ENCODE assay signal across 7 cellular contexts in genomic region chr12:122753213-122753571, GRCh38. TPM values are rescaled to one million over a fixed set of nuclear protein-coding genes. Genes with fewer than 3 reads are reported as not detected.
DNase-seq lines count a peak whose midpoint lies in the region; ATAC-seq, FAIRE-seq and TF ChIP-seq lines count a peak whose summit lies in the region.

No MANE protein-coding gene starts in this region.

- H4K20me1 ChIP-seq in OCI-LY7 (ENCODE audit: insufficient read depth, low read length) (peaks cover 10% of the 10 kb centered on the region; the same call in 1 of the 2 replicates), endothelial cell of umbilical vein (replicated peaks; ENCODE audit: control insufficient read depth, extremely low read depth, insufficient read depth, low read length) (no peaks in the 10 kb centered on the region)

- H3K9ac ChIP-seq in endothelial cell of umbilical vein (replicated peaks; ENCODE audit: extremely low read depth, insufficient read depth, low read length), result peak overlapping the region; percentile 90

- dilution Hi-C loops in endothelial cell of umbilical vein (cut with MboI; ENCODE audit: extremely low pct_ligation_motif_present, low sequenced_read_pairs), result no loop called here

- H3K27me3 ChIP-seq in endothelial cell of umbilical vein (ENCODE audit: control insufficient read depth in 2 of 2, insufficient read depth in 2 of 2, low read length in 2 of 2), result no peaks in the 10 kb centered on the region
- no peaks in the 10 kb centered on the region for H3K27me3 ChIP-seq in neutrophil

- no peak for FAIRE-seq in endothelial cell of umbilical vein (lab: Jason Lieb, UNC)

- H3K4me2 ChIP-seq in OCI-LY7 (ENCODE audit: low read length), result peak overlapping the region; percentile 96
- peak overlapping the region; percentile 88 for H3K4me2 ChIP-seq in endothelial cell of umbilical vein (ENCODE audit: insufficient read depth, low read length)

- H3K79me2 ChIP-seq in OCI-LY7 (ENCODE audit: insufficient read depth, low read depth, low read length), result peaks cover 49% of the 10 kb centered on the region
- H3K79me2 ChIP-seq in endothelial cell of umbilical vein (ENCODE audit: control insufficient read depth, insufficient read depth, low read length), result peaks cover 32% of the 10 kb centered on the region

- peaks cover 47% of the 10 kb centered on the region for H3K36me3 ChIP-seq in OCI-LY7 (ENCODE audit: insufficient read depth, low read length)
- H3K36me3 ChIP-seq in endothelial cell of umbilical vein (ENCODE audit: control insufficient read depth in 2 of 2, extremely low read depth in 1 of 2, insufficient read depth in 2 of 2, low read length in 2 of 2), result peaks cover 2 to 13% of the 10 kb centered on the region in 2 experiments
- H3K36me3 ChIP-seq in neutrophil, result peaks cover 37% of the 10 kb centered on the region

- peak overlapping the region; percentile 62 for H3K27ac ChIP-seq in OCI-LY7 (ENCODE audit: low read depth, low read length, poor library complexity, severe bottlenecking)
- peak overlapping the region; percentile 74 for H3K27ac ChIP-seq in endothelial cell of umbilical vein (ENCODE audit: insufficient read depth, low read depth, low read length)
- peak overlapping the region; percentile 85 for H3K27ac ChIP-seq in neutrophil

- peak overlapping the region; percentile 92 for H3K4me3 ChIP-seq in OCI-LY7 (ENCODE audit: low read depth, low read length, poor library complexity, severe bottlenecking)
- peak overlapping the region; percentile 66 to 87 (median 77) for H3K4me3 ChIP-seq in endothelial cell of umbilical vein (replicated peaks in 1 of 3; ENCODE audit: insufficient read depth in 1 of 3, low read depth in 1 of 3, low read length in 3 of 3)
- peak overlapping the region; percentile 78 to 80 for H3K4me3 ChIP-seq in neutrophil (ENCODE audit: low read depth in 1 of 2, low read length in 1 of 2)

- H3K9me3 ChIP-seq in OCI-LY7 (ENCODE audit: low read length) (no peaks in the 10 kb centered on the region; the same call in 1 of the 2 replicates), endothelial cell of umbilical vein (replicated peaks; ENCODE audit: control insufficient read depth, insufficient read depth, low read length) (no peaks in the 10 kb centered on the region), neutrophil (no peaks in the 10 kb centered on the region)

- TF ChIP-seq POLR2A in endothelial cell of umbilical vein (IDR thresholded peaks at IDR 0.05; ENCODE audit: low read depth, low read length), result no peak

- H3K4me1 ChIP-seq in OCI-LY7 (ENCODE audit: insufficient read depth, low read length, poor library complexity, severe bottlenecking), result peaks cover 44% of the 10 kb centered on the region
- H3K4me1 ChIP-seq in endothelial cell of umbilical vein (ENCODE audit: control insufficient read depth, extremely low read depth, insufficient read depth, low read length), result peaks cover 11% of the 10 kb centered on the region
- H3K4me1 ChIP-seq in neutrophil (ENCODE audit: control insufficient read depth in 1 of 2, insufficient read depth in 1 of 2, low read depth in 1 of 2, low read length in 1 of 2), result peaks cover 48 to 51% of the 10 kb centered on the region in 2 experiments

- peak; percentile 13 for ATAC-seq in GM21717 (IDR thresholded peaks at IDR 0.05; ENCODE audit: unreplicated experiment)
- ATAC-seq in HG02642 (IDR thresholded peaks at IDR 0.05; ENCODE audit: poor library complexity, unreplicated experiment), result no peak

- H2AFZ ChIP-seq in OCI-LY7 (ENCODE audit: low read length) (peak overlapping the region; percentile 49; the same call in 1 of the 2 replicates), endothelial cell of umbilical vein (ENCODE audit: low read depth, low read length) (peak overlapping the region; percentile 71)

- peak; percentile 34 for DNase-seq in OCI-LY7 (ENCODE audit: low spot score)
- DNase-seq in endothelial cell of umbilical vein (ENCODE audit: low read depth, low spot score), result no peak
- DNase-seq in NCI-H2029 treated with DMSO at 0.1 percent for 48 hours (lab: John Stamatoyannopoulos, UW), result no peak
- DNase-seq in GM03348 (ENCODE audit: low spot score), result no peak

- no peaks in the 10 kb centered on the region for H3K9me1 ChIP-seq in endothelial cell of umbilical vein (replicated peaks; ENCODE audit: control insufficient read depth, extremely low read depth, insufficient read depth, low read length)

- BruUV-seq in OCI-LY7 (replicated peaks; lab: Mats Ljungman, UMichigan) (no TSS peak), endothelial cell of umbilical vein (replicated peaks; lab: Mats Ljungman, UMichigan) (TSS peak; percentile 52)

- intact Hi-C loops in OCI-LY7 (cut with micrococcal nuclease; ENCODE audit: unreplicated experiment) (loop anchor here (2.0 kb wide), 4 partner anchors 114 to 416 kb away; partner anchors contain the start of genes KNTC1 and RSRC2), endothelial cell of umbilical vein (cut with micrococcal nuclease) (loop anchor here (1.0 to 5.0 kb wide), 3 partner anchors 252 to 526 kb away; partner anchors contain the start of gene DIABLO)

- no peak for TF ChIP-seq CTCF in OCI-LY7 (conservative IDR thresholded peaks at IDR 0.05; ENCODE audit: low read length)
- TF ChIP-seq CTCF in endothelial cell of umbilical vein (IDR thresholded peaks at IDR 0.05; ENCODE audit: extremely low read depth in 1 of 2, insufficient read depth in 1 of 2, low read depth in 1 of 2, low read length in 2 of 2), result no peak
- TF ChIP-seq CTCF in neutrophil (IDR thresholded peaks at IDR 0.05), result no peak

- CTCF ChIA-PET in OCI-LY7 (lab: Charles Lee; ENCODE audit: unreplicated experiment), result interaction anchor here (1.3 kb wide), 1 partner anchor 115 kb away, joined by 4 read pairs; no protein-coding TSS in a partner anchor
- CTCF ChIA-PET in endothelial cell of umbilical vein (lab: Charles Lee), result interaction anchor here (1.0 to 3.1 kb wide), 6 partner anchors 9 to 116 kb away, joined by 3 to 38 read pairs (median 3); no protein-coding TSS in a partner anchor

- POLR2A ChIA-PET in OCI-LY7 (lab: Charles Lee), result interaction anchor here (0.6 to 1.6 kb wide), 4 partner anchors 20 to 141 kb away, joined by 3 to 9 read pairs (median 4); no protein-coding TSS in a partner anchor
- POLR2A ChIA-PET in endothelial cell of umbilical vein (lab: Charles Lee), result interaction anchor here (0.6 kb wide), 1 partner anchor 314 kb away, joined by 3 read pairs; no protein-coding TSS in a partner anchor

- no peaks in the 10 kb centered on the region for H3K9me2 ChIP-seq in OCI-LY7 (ENCODE audit: insufficient read depth, low read length)

RNA-seq across cellular contexts. Expression of gene DENR, which starts 0.6 kb away (rescaled TPM):
- total RNA-seq in OCI-LY7 (2014; rRNA removed; shearing (Covaris generic)), result 42.4 and 51.4 TPM in 2 replicates
- total RNA-seq in OCI-LY7 (2022), result 77.4 and 81.8 TPM in 2 replicates
- 66.5 and 70.3 TPM in 2 replicates for total RNA-seq in endothelial cell of umbilical vein
- polyA plus RNA-seq in endothelial cell of umbilical vein, result 20.3 and 25.8 TPM in 2 replicates
- 25.4 and 27.2 TPM in 2 replicates for polyA plus RNA-seq in endothelial cell of umbilical vein (2011; cell fraction: cytosol; rRNA removed)
- polyA plus RNA-seq in endothelial cell of umbilical vein (2011; cell fraction: nucleus; rRNA removed), result 19.6 and 28.4 TPM in 2 replicates
- polyA plus RNA-seq in endothelial cell of umbilical vein (2012), result 47.4 and 66.3 TPM in 2 replicates
- 19.9 and 25.6 TPM in 2 replicates for polyA minus RNA-seq in endothelial cell of umbilical vein
- 16.8 TPM for polyA minus RNA-seq in endothelial cell of umbilical vein (2011; cell fraction: cytosol; rRNA and poly(A)+ RNA removed)
- polyA minus RNA-seq in endothelial cell of umbilical vein (2011; cell fraction: nucleus; rRNA and poly(A)+ RNA removed), result 13.8 and 16.6 TPM in 2 replicates

RNA-seq across cellular contexts. Expression of gene CCDC62, which starts 21.2 kb away (rescaled TPM):
- total RNA-seq in OCI-LY7 (2014; rRNA removed; shearing (Covaris generic)), result 1.6 and 1.8 TPM in 2 replicates
- 1.2 and 1.5 TPM in 2 replicates for total RNA-seq in OCI-LY7 (2022)
- 0.32 and 0.40 TPM in 2 replicates for total RNA-seq in endothelial cell of umbilical vein
- polyA plus RNA-seq in endothelial cell of umbilical vein, result 0.05 and 0.14 TPM in 2 replicates
- 0.12 and 0.17 TPM in 2 replicates for polyA plus RNA-seq in endothelial cell of umbilical vein (2011; cell fraction: cytosol; rRNA removed)
- polyA plus RNA-seq in endothelial cell of umbilical vein (2011; cell fraction: nucleus; rRNA removed), result 0.47 and 0.78 TPM in 2 replicates
- 0.24 and 0.31 TPM in 2 replicates for polyA plus RNA-seq in endothelial cell of umbilical vein (2012)
- 0.11 TPM in 1 of 2 replicates, not detected in the other for polyA minus RNA-seq in endothelial cell of umbilical vein
- 1.1 TPM for polyA minus RNA-seq in endothelial cell of umbilical vein (2011; cell fraction: cytosol; rRNA and poly(A)+ RNA removed)
- polyA minus RNA-seq in endothelial cell of umbilical vein (2011; cell fraction: nucleus; rRNA and poly(A)+ RNA removed), result 0.48 and 0.58 TPM in 2 replicates

RNA-seq across cellular contexts. Expression of gene HCAR1, which starts 22.5 kb away (rescaled TPM):
- total RNA-seq in OCI-LY7 (2014; rRNA removed; shearing (Covaris generic)), result 0.06 TPM in 1 of 2 replicates, not detected in the other
- total RNA-seq in OCI-LY7 (2022), result 0.07 TPM in 1 of 2 replicates, not detected in the other
- not detected in 2 replicates for total RNA-seq in endothelial cell of umbilical vein
- polyA plus RNA-seq in endothelial cell of umbilical vein, result 0.02 and 0.04 TPM in 2 replicates
- polyA plus RNA-seq in endothelial cell of umbilical vein (2011; cell fraction: cytosol; rRNA removed), result 0.01 TPM in 2 replicates
- polyA plus RNA-seq in endothelial cell of umbilical vein (2011; cell fraction: nucleus; rRNA removed), result not detected in 2 replicates
- polyA plus RNA-seq in endothelial cell of umbilical vein (2012), result not detected in 2 replicates
- 0.10 TPM in 1 of 2 replicates, not detected in the other for polyA minus RNA-seq in endothelial cell of umbilical vein
- polyA minus RNA-seq in endothelial cell of umbilical vein (2011; cell fraction: cytosol; rRNA and poly(A)+ RNA removed), result not detected
- not detected in 2 replicates for polyA minus RNA-seq in endothelial cell of umbilical vein (2011; cell fraction: nucleus; rRNA and poly(A)+ RNA removed)

RNA-seq across cellular contexts. Expression of gene HCAR3, which starts 36.6 kb away (rescaled TPM):
- not detected in 2 replicates for total RNA-seq in OCI-LY7 (2014; rRNA removed; shearing (Covaris generic))
- total RNA-seq in OCI-LY7 (2022), result not detected in 2 replicates
- not detected in 2 replicates for total RNA-seq in endothelial cell of umbilical vein
- polyA plus RNA-seq in endothelial cell of umbilical vein, result 0.05 and 0.06 TPM in 2 replicates
- 0.03 TPM in 1 of 2 replicates, not detected in the other for polyA plus RNA-seq in endothelial cell of umbilical vein (2011; cell fraction: cytosol; rRNA removed)
- polyA plus RNA-seq in endothelial cell of umbilical vein (2011; cell fraction: nucleus; rRNA removed), result not detected in 2 replicates
- polyA plus RNA-seq in endothelial cell of umbilical vein (2012), result not detected in 2 replicates
- 0.19 TPM in 1 of 2 replicates, not detected in the other for polyA minus RNA-seq in endothelial cell of umbilical vein
- not detected for polyA minus RNA-seq in endothelial cell of umbilical vein (2011; cell fraction: cytosol; rRNA and poly(A)+ RNA removed)
- polyA minus RNA-seq in endothelial cell of umbilical vein (2011; cell fraction: nucleus; rRNA and poly(A)+ RNA removed), result 0.19 TPM in 1 of 2 replicates, not detected in the other

RNA-seq across cellular contexts. Expression of gene HCAR2, which starts 50.0 kb away (rescaled TPM):
- total RNA-seq in OCI-LY7 (2014; rRNA removed; shearing (Covaris generic)), result not detected in 2 replicates
- total RNA-seq in OCI-LY7 (2022) (not detected in 2 replicates), endothelial cell of umbilical vein (not detected in 2 replicates)
- not detected in 2 replicates for polyA plus RNA-seq in endothelial cell of umbilical vein
- not detected in 2 replicates for polyA plus RNA-seq in endothelial cell of umbilical vein (2011; cell fraction: cytosol; rRNA removed)
- not detected in 2 replicates for polyA plus RNA-seq in endothelial cell of umbilical vein (2011; cell fraction: nucleus; rRNA removed)
- not detected in 2 replicates for polyA plus RNA-seq in endothelial cell of umbilical vein (2012)
- polyA minus RNA-seq in endothelial cell of umbilical vein, result not detected in 2 replicates
- not detected for polyA minus RNA-seq in endothelial cell of umbilical vein (2011; cell fraction: cytosol; rRNA and poly(A)+ RNA removed)
- not detected in 2 replicates for polyA minus RNA-seq in endothelial cell of umbilical vein (2011; cell fraction: nucleus; rRNA and poly(A)+ RNA removed)
